Comparison of ENCODE assay signal across 8 cellular contexts in genomic region chr4:88609794-88610193, GRCh38. TPM values are rescaled to one million over a fixed set of nuclear protein-coding genes. Genes with fewer than 3 reads are reported as not detected.
A peak's percentile ranks its signal among the peaks of the same experiment; 100 is the strongest.
DNase-seq lines count a peak whose midpoint lies in the region; ATAC-seq, FAIRE-seq and TF ChIP-seq lines count a peak whose summit lies in the region.
"Not testable (repeated sequence)": the region's sequence is repeated elsewhere in the genome, so short reads cannot be mapped to it uniquely, and the experiment has no call there.

No MANE protein-coding gene starts in this region.

- peaks cover 37% of the 10 kb centered on the region for H3K36me3 Mint-ChIP-seq in HFFc6 (ENCODE audit: low read depth)
- peaks cover 74% of the 10 kb centered on the region for H3K36me3 Mint-ChIP-seq in activated CD8-positive, alpha-beta T cell treated with anti-CD3 and anti-CD28 coated beads for 36 hours (ENCODE audit: low read depth)

- H3K36me3 ChIP-seq in BLaER1 (peaks cover 54% of the 10 kb centered on the region), ascending aorta (peaks cover 19 to 23% of the 10 kb centered on the region in 2 donors), keratinocyte (ENCODE audit: control insufficient read depth in 2 of 2, extremely low read depth in 1 of 2, insufficient read depth in 2 of 2, low read length in 2 of 2) (peaks cover 8 to 20% of the 10 kb centered on the region in 2 experiments), sigmoid colon (peaks cover 0 to 32% (median 15%) of the 10 kb centered on the region in 4 donors), suprapubic skin (peaks cover 29% of the 10 kb centered on the region)

- H3K4me3 ChIP-seq in BLaER1; ascending aorta; keratinocyte (ENCODE audit: control insufficient read depth in 2 of 3, extremely low read depth in 1 of 3, insufficient read depth in 2 of 3, low read depth in 1 of 3, low read length in 3 of 3); sigmoid colon; suprapubic skin: not testable (repeated sequence)

- FAIRE-seq in keratinocyte (lab: Jason Lieb, UNC) = not testable (repeated sequence)

- peaks cover 19% of the 10 kb centered on the region for H3K79me2 ChIP-seq in keratinocyte (ENCODE audit: control insufficient read depth, insufficient read depth, low read length)

- CTCF ChIA-PET in activated CD8-positive, alpha-beta T cell treated with anti-CD3 and anti-CD28 coated beads for 36 hours (lab: Charles Lee) = interaction anchor here (5.0 kb wide), 1 partner anchor 10 kb away, joined by 24 read pairs; no protein-coding TSS in a partner anchor

- intact Hi-C loops in activated CD8-positive, alpha-beta T cell treated with anti-CD3 and anti-CD28 coated beads for 36 hours (cut with micrococcal nuclease); sigmoid colon (cut with DNase I): not testable (repeated sequence)
- intact Hi-C loops in ascending aorta (cut with DNase I) = loop anchor here (5.0 to 10.0 kb wide), 3 partner anchors 87 to 327 kb away; partner anchors contain the start of genes HERC5, PPM1K and PYURF

- H3K4me1 ChIP-seq in BLaER1 (peaks cover 38% of the 10 kb centered on the region), ascending aorta (peaks cover 15 to 28% of the 10 kb centered on the region in 2 donors), keratinocyte (ENCODE audit: control insufficient read depth, extremely low read depth, insufficient read depth, low read length) (peaks cover 80% of the 10 kb centered on the region), sigmoid colon (peaks cover 0 to 55% (median 48%) of the 10 kb centered on the region in 4 donors), suprapubic skin (peaks cover 59% of the 10 kb centered on the region)

- not testable (repeated sequence) for H3K27ac ChIP-seq in BLaER1
- H3K27ac ChIP-seq in ascending aorta (peak overlapping the region; percentile 79 to 84), epithelial cell of prostate (peak overlapping the region; percentile 100), keratinocyte (ENCODE audit: control insufficient read depth, insufficient read depth, low read length) (peak overlapping the region; percentile 99), sigmoid colon (peak overlapping the region; percentile 62 to 84 (median 78)), suprapubic skin (peak overlapping the region; percentile 89)

- not testable (repeated sequence) for H3K27me3 Mint-ChIP-seq in HFFc6 (ENCODE audit: insufficient read depth); activated CD8-positive, alpha-beta T cell treated with anti-CD3 and anti-CD28 coated beads for 36 hours

- not testable (repeated sequence) for H3K9me3 Mint-ChIP-seq in HFFc6
- H3K9me3 Mint-ChIP-seq in activated CD8-positive, alpha-beta T cell treated with anti-CD3 and anti-CD28 coated beads for 36 hours = peaks cover 17% of the 10 kb centered on the region

- not testable (repeated sequence) for H2AFZ ChIP-seq in keratinocyte (ENCODE audit: control insufficient read depth, low read length)

- H3K27me3 ChIP-seq in BLaER1; ascending aorta; keratinocyte (ENCODE audit: control insufficient read depth, extremely low read depth, insufficient read depth, low read length); sigmoid colon; suprapubic skin: not testable (repeated sequence)

- not testable (repeated sequence) for TF ChIP-seq CTCF in HFFc6 (IDR thresholded peaks at IDR 0.05); activated CD8-positive, alpha-beta T cell treated with anti-CD3 and anti-CD28 coated beads for 36 hours (IDR thresholded peaks at IDR 0.05); ascending aorta (IDR thresholded peaks at IDR 0.05); keratinocyte (optimal IDR thresholded peaks at IDR 0.05 in 1 of 3, IDR thresholded peaks at IDR 0.05 in 1 of 3, conservative IDR thresholded peaks at IDR 0.05 in 1 of 3; ENCODE audit: extremely low read depth in 1 of 3, insufficient read depth in 2 of 3, low read length in 3 of 3); sigmoid colon (IDR thresholded peaks at IDR 0.05); suprapubic skin (IDR thresholded peaks at IDR 0.05)

- H3K4me2 ChIP-seq in BLaER1 (peak overlapping the region; percentile 17; the same call in 1 of the 2 replicates), keratinocyte (ENCODE audit: control insufficient read depth, extremely low read depth, insufficient read depth, low read depth, low read length) (peak overlapping the region; percentile 33)

- not testable (repeated sequence) for TF ChIP-seq POLR2A in sigmoid colon (IDR thresholded peaks at IDR 0.05); suprapubic skin (IDR thresholded peaks at IDR 0.05)

- DNase-seq in HFFc6; ascending aorta (ENCODE audit: low spot score in 2 of 2); epithelial cell of prostate (ENCODE audit: low read depth, low spot score); keratinocyte (ENCODE audit: low read depth, low spot score); sigmoid colon; suprapubic skin (ENCODE audit: low spot score in 2 of 2): not testable (repeated sequence)
- DNase-seq in activated CD8-positive, alpha-beta T cell treated with anti-CD3 and anti-CD28 coated beads for 36 hours = peak; percentile 63

- not testable (repeated sequence) for ATAC-seq in activated CD8-positive, alpha-beta T cell treated with anti-CD3 and anti-CD28 coated beads for 36 hours

- H3K4me1 Mint-ChIP-seq in HFFc6 (ENCODE audit: low read depth) = peaks cover 60% of the 10 kb centered on the region
- peaks cover 76% of the 10 kb centered on the region for H3K4me1 Mint-ChIP-seq in activated CD8-positive, alpha-beta T cell treated with anti-CD3 and anti-CD28 coated beads for 36 hours (ENCODE audit: low read depth)

- peaks cover 13% of the 10 kb centered on the region for H3K9me3 ChIP-seq in BLaER1
- not testable (repeated sequence) for H3K9me3 ChIP-seq in ascending aorta; keratinocyte (ENCODE audit: control insufficient read depth, low read depth, low read length); sigmoid colon; suprapubic skin

- not testable (repeated sequence) for H3K9me1 ChIP-seq in keratinocyte (ENCODE audit: control insufficient read depth, extremely low read depth, insufficient read depth, low read length)

- H3K27ac Mint-ChIP-seq in HFFc6 = peak overlapping the region; percentile 46; the same call in 1 of the 2 replicates
- peak overlapping the region; percentile 87 for H3K27ac Mint-ChIP-seq in activated CD8-positive, alpha-beta T cell treated with anti-CD3 and anti-CD28 coated beads for 36 hours

- H4K20me1 ChIP-seq in BLaER1; keratinocyte (ENCODE audit: control insufficient read depth, extremely low read depth, insufficient read depth, low read length): not testable (repeated sequence)

- not testable (repeated sequence) for TF ChIP-seq EP300 in sigmoid colon (IDR thresholded peaks at IDR 0.05); suprapubic skin (IDR thresholded peaks at IDR 0.05)

- 93 to 95% methylated on average over 5 of the region's 5 CpGs for WGBS in sigmoid colon, 2 donors
- WGBS in suprapubic skin = 98% methylated on average over 5 of the region's 5 CpGs

- not testable (repeated sequence) for H3K9ac ChIP-seq in BLaER1
- H3K9ac ChIP-seq in keratinocyte (ENCODE audit: control insufficient read depth, extremely low read depth, insufficient read depth, low read length) = peak overlapping the region; percentile 18

- dilution Hi-C loops in keratinocyte (cut with MboI; ENCODE audit: extremely low pct_ligation_motif_present, low sequenced_read_pairs) = not testable (repeated sequence)

- POLR2A ChIA-PET in activated CD8-positive, alpha-beta T cell treated with anti-CD3 and anti-CD28 coated beads for 36 hours (lab: Charles Lee) = interaction anchor here (1.2 to 4.5 kb wide), 3 partner anchors 10 to 31 kb away, joined by 3 to 23 read pairs (median 11); partner anchors contain the start of gene HERC3

- not testable (repeated sequence) for H3K4me3 Mint-ChIP-seq in HFFc6; activated CD8-positive, alpha-beta T cell treated with anti-CD3 and anti-CD28 coated beads for 36 hours

RNA-seq across cellular contexts. Expression of gene HERC3, which starts 17.5 kb away (rescaled TPM):
- total RNA-seq in HFFc6 (2021; fragmentation: NEBNext Ultra II Directional; extraction: Animal tissue kit (Norgen Biotek cat#: 25700)) = 10 to 100 TPM; 16.5 to 32.2 (median 26.6) TPM
- 10 to 100 TPM; 59.7 to 66.4 TPM for total RNA-seq in activated CD8-positive, alpha-beta T cell treated with anti-CD3 and anti-CD28 coated beads for 36 hours
- total RNA-seq in ascending aorta (16.2 TPM), sigmoid colon (10 to 100 TPM; 34.6 to 44.9 (median 36.3) TPM), suprapubic skin (100 to 1,000 TPM in 1 of 4 donors, 10 to 100 TPM in 3; 41.6 to 110 (median 48.0) TPM)
- polyA plus RNA-seq in keratinocyte (24.8 to 26.6 TPM (median 26.3 TPM) in 3 replicates), sigmoid colon (10 to 100 TPM; 12.2 to 15.3 (median 13.8) TPM)
- polyA plus RNA-seq in keratinocyte (2011; ENCODE audit: low read depth) = 10.8 TPM
- polyA plus RNA-seq in keratinocyte (2011; cell fraction: cytosol; rRNA removed) = 12.7 and 23.9 TPM in 2 replicates
- 40.0 and 44.5 TPM in 2 replicates for polyA plus RNA-seq in keratinocyte (2011; cell fraction: nucleus; rRNA removed)
- polyA plus RNA-seq in keratinocyte (2012; ENCODE audit: low replicate concordance) = 18.3 and 18.8 TPM in 2 replicates
- polyA minus RNA-seq in keratinocyte = 19.3 to 59.5 TPM (median 46.1 TPM) in 3 replicates
- polyA minus RNA-seq in keratinocyte (2011; cell fraction: cytosol; rRNA and poly(A)+ RNA removed) = 14.4 TPM
- polyA minus RNA-seq in keratinocyte (2011; cell fraction: nucleus; rRNA and poly(A)+ RNA removed) = 48.5 and 93.5 TPM in 2 replicates
